In genomic region chr17:40519089-40519775, GRCh38 we compare ENCODE assay signal across 14 cellular contexts. TPM values are rescaled to one million over a fixed set of nuclear protein-coding genes. Genes with fewer than 3 reads are reported as not detected.
DNase-seq lines count a peak whose midpoint lies in the region; ATAC-seq and TF ChIP-seq lines count a peak whose summit lies in the region.
"Had no signal": no experiment of that assay in that cellular context is flagged by ENCODE, and none has a peak within 500 bp of the region (broad histone marks: within the 10 kb centered on the region; RNA-seq: fewer than 3 reads in every experiment).

No MANE protein-coding gene starts in this region.

- 92 to 93% methylated on average over 5 of the region's 5 CpGs for WGBS in sigmoid colon, 2 donors

- peaks cover 71% of the 10 kb centered on the region for H3K4me1 Mint-ChIP-seq in T-helper 2 cell treated with Interferon-gamma antibody and Interleukin-4, amounts not matched to agents 5 μg/mL and 100 μg/mL, for 36 hours (ENCODE audit: low read depth)
- peaks cover 53% of the 10 kb centered on the region for H3K4me1 Mint-ChIP-seq in chondrocyte (ENCODE audit: low read depth)

- H3K27ac ChIP-seq in sigmoid colon = no peak overlapping the region
- H3K27ac ChIP-seq: ascending aorta, WERI-Rb-1 had no signal

- TF ChIP-seq POLR2A in sigmoid colon (IDR thresholded peaks at IDR 0.05) = no peak

- no peak overlapping the region for H3K4me3 ChIP-seq in sigmoid colon
- H3K4me3 ChIP-seq: ascending aorta, thyroid gland had no signal

- H3K4me1 ChIP-seq in sigmoid colon = no peaks in the 10 kb centered on the region
- H3K4me1 ChIP-seq: ascending aorta had no signal

- H3K27me3 Mint-ChIP-seq in T-helper 2 cell treated with Interferon-gamma antibody and Interleukin-4, amounts not matched to agents 5 μg/mL and 100 μg/mL, for 36 hours (ENCODE audit: low read depth) = no peaks in the 10 kb centered on the region
- no peaks in the 10 kb centered on the region for H3K27me3 Mint-ChIP-seq in chondrocyte (ENCODE audit: low read depth)

- peaks cover 56% of the 10 kb centered on the region for H3K36me3 Mint-ChIP-seq in T-helper 2 cell treated with Interferon-gamma antibody and Interleukin-4, amounts not matched to agents 5 μg/mL and 100 μg/mL, for 36 hours (ENCODE audit: low read depth)
- H3K36me3 Mint-ChIP-seq in chondrocyte (ENCODE audit: low read depth) = no peaks in the 10 kb centered on the region

- ATAC-seq in HG03108 (IDR thresholded peaks at IDR 0.05; ENCODE audit: unreplicated experiment) (no peak), GM18861 (IDR thresholded peaks at IDR 0.05; ENCODE audit: unreplicated experiment) (no peak)

- TF ChIP-seq EP300 in Ishikawa (IDR thresholded peaks at IDR 0.05; ENCODE audit: borderline replicate concordance) (no peak), sigmoid colon (IDR thresholded peaks at IDR 0.05) (no peak)

- H3K9me3 Mint-ChIP-seq in T-helper 2 cell treated with Interferon-gamma antibody and Interleukin-4, amounts not matched to agents 5 μg/mL and 100 μg/mL, for 36 hours = peaks cover 15% of the 10 kb centered on the region
- H3K9me3 Mint-ChIP-seq in chondrocyte (ENCODE audit: low read depth) = no peaks in the 10 kb centered on the region

- H3K27me3 ChIP-seq in sigmoid colon = no peaks in the 10 kb centered on the region
- H3K27me3 ChIP-seq: ascending aorta, thyroid gland had no signal

- no peaks in the 10 kb centered on the region for H3K36me3 ChIP-seq in sigmoid colon
- H3K36me3 ChIP-seq: ascending aorta, thyroid gland, WERI-Rb-1 had no signal

- no peaks in the 10 kb centered on the region for H3K9me3 ChIP-seq in sigmoid colon
- H3K9me3 ChIP-seq: ascending aorta, thyroid gland had no signal

- TF ChIP-seq CTCF in chondrocyte (IDR thresholded peaks at IDR 0.05) (no peak), sigmoid colon (IDR thresholded peaks at IDR 0.05) (no peak)

- no peak for DNase-seq in T-helper 2 cell treated with Interferon-gamma antibody and Interleukin-4, amounts not matched to agents 5 μg/mL and 100 μg/mL, for 36 hours (ENCODE audit: low spot score)
- no peak for DNase-seq in T-helper 2 cell
- peak; percentile 50 for DNase-seq in chondrocyte (ENCODE audit: low spot score)
- peak; percentile 48 for DNase-seq in sigmoid colon
- no peak for DNase-seq in NCI-H1048 (lab: John Stamatoyannopoulos, UW)
- DNase-seq: activated T-cell treated with anti-CD3 and anti-CD28 coated beads, Interleukin-2, amount 50 U/mL, for 1 hour; hippocampal formation; WERI-Rb-1 had no signal

- H3K27ac Mint-ChIP-seq in T-helper 2 cell treated with Interferon-gamma antibody and Interleukin-4, amounts not matched to agents 5 μg/mL and 100 μg/mL, for 36 hours = peak overlapping the region; percentile 84
- H3K27ac Mint-ChIP-seq in chondrocyte (ENCODE audit: unreplicated experiment) = no peak overlapping the region

- intact Hi-C loops in sigmoid colon (cut with DNase I) = no loop called here

- TF ChIP-seq RAD21 in Ishikawa (IDR thresholded peaks at IDR 0.05; ENCODE audit: low read depth) = no peak

- peak overlapping the region; percentile 75 for H3K4me3 Mint-ChIP-seq in T-helper 2 cell treated with Interferon-gamma antibody and Interleukin-4, amounts not matched to agents 5 μg/mL and 100 μg/mL, for 36 hours
- H3K4me3 Mint-ChIP-seq in chondrocyte (ENCODE audit: unreplicated experiment) = no peak overlapping the region

TF ChIP-seq in Ishikawa, 13 proteins besides CTCF, POLR2A, EP300 and RAD21:
- TF ChIP-seq ZBTB7A (IDR thresholded peaks at IDR 0.05; ENCODE audit: low read depth) (0 out of 2 replicates have a peak, but pooled peaks have one; percentile 7), TAF1 (IDR thresholded peaks at IDR 0.05; ENCODE audit: low read depth) (no peak)
TF ChIP-seq in Ishikawa: peak in this region for 1.

RNA-seq across cellular contexts. Expression of gene TNS4, which starts 17.8 kb away (rescaled TPM):
- total RNA-seq in chondrocyte (0.39 TPM in 1 of 3 replicates, not detected in the others), sigmoid colon (not detected)
- polyA plus RNA-seq in sigmoid colon = 1 to 10 TPM; 1.2 to 6.9 (median 1.8) TPM
- total RNA-seq: ascending aorta, dermis blood vessel endothelial cell had no signal

RNA-seq across cellular contexts. Expression of gene CCR7, which starts 46.0 kb away (rescaled TPM):
- total RNA-seq in chondrocyte (not detected in 3 replicates), sigmoid colon (not detected)
- polyA plus RNA-seq in sigmoid colon = 10 to 100 TPM in 1 of 3 donors, not detected in 2; 73.5 TPM
- total RNA-seq: ascending aorta had no signal

Comparison
In these comparisons a context has a peak if more than half of its experiments do, and no peak if none do; other contexts are left out.
1. DNase-seq: peak in chondrocyte (single experiment) and sigmoid colon (single experiment); none in T-helper 2 cell treated with Interferon-gamma antibody and Interleukin-4, amounts not matched to agents 5 μg/mL and 100 μg/mL, for 36 hours (single experiment), T-helper 2 cell (0 of 5) and NCI-H1048 (single experiment).